12 cellular contexts compared by ENCODE assay signal in genomic region chr3:111801697-111802655, GRCh38. TPM values are rescaled to one million over a fixed set of nuclear protein-coding genes. Genes with fewer than 3 reads are reported as not detected.
DNase-seq lines count a peak whose midpoint lies in the region; ATAC-seq and TF ChIP-seq lines count a peak whose summit lies in the region.
"Had no signal": no experiment of that assay in that cellular context is flagged by ENCODE, and none has a peak within 500 bp of the region (broad histone marks: within the 10 kb centered on the region; RNA-seq: fewer than 3 reads in every experiment).

No MANE protein-coding gene starts in this region.

- peaks cover 0 to 42% (median 22%) of the 10 kb centered on the region in 12 donors for H3K4me1 ChIP-seq in heart left ventricle

- CTCF ChIA-PET in activated CD8-positive, alpha-beta T cell treated with anti-CD3 and anti-CD28 coated beads, Interleukin-2, amount 10 ng/mL, durations not matched to agents 7 days and 5 days (lab: Charles Lee) = no interaction called here

- no peak overlapping the region for H3K4me3 Mint-ChIP-seq in activated CD8-positive, alpha-beta T cell treated with anti-CD3 and anti-CD28 coated beads, Interleukin-2, amount 10 ng/mL, durations not matched to agents 7 days and 5 days

- DNase-seq in EH (ENCODE audit: low read depth) (peak; percentile 95), amniotic epithelial cell (ENCODE audit: low read depth) (peak; percentile 98), heart left ventricle (no peak), sciatic nerve (ENCODE audit: low spot score) (no peak)
- no peak for DNase-seq in activated CD8-positive, alpha-beta T cell treated with anti-CD3 and anti-CD28 coated beads, Interleukin-2, amount 10 ng/mL, durations not matched to agents 7 days and 5 days
- DNase-seq in activated effector memory CD4-positive, alpha-beta T cell treated with Interleukin-2 at 50 U/mL for 16 hours = no peak
- no peak for DNase-seq in stimulated activated CD4-positive, alpha-beta T cell treated with anti-CD3 and anti-CD28 coated beads, Interleukin-4, amount 100 ng/mL, for 4 hours
- no peak for DNase-seq in activated naive CD4-positive, alpha-beta T cell treated with anti-CD3 and anti-CD28 coated beads, Interleukin-2, amount 50 U/mL, for 16 hours
- DNase-seq: DMS53, NCI-H526 treated with DMSO at 0.1 percent for 48 hours, posterior cingulate gyrus had no signal

- ATAC-seq in heart left ventricle (peak; percentile 65 to 87 (median 79)), sciatic nerve (peak; percentile 85)
- ATAC-seq in activated CD8-positive, alpha-beta T cell treated with anti-CD3 and anti-CD28 coated beads, Interleukin-2, amount 10 ng/mL, durations not matched to agents 7 days and 5 days = no peak

- H3K4me3 ChIP-seq in heart left ventricle = no peak overlapping the region

- H3K27ac Mint-ChIP-seq in activated CD8-positive, alpha-beta T cell treated with anti-CD3 and anti-CD28 coated beads, Interleukin-2, amount 10 ng/mL, durations not matched to agents 7 days and 5 days = no peak overlapping the region

- H3K36me3 Mint-ChIP-seq in activated CD8-positive, alpha-beta T cell treated with anti-CD3 and anti-CD28 coated beads, Interleukin-2, amount 10 ng/mL, durations not matched to agents 7 days and 5 days (ENCODE audit: low read depth) = no peaks in the 10 kb centered on the region

- no peak for TF ChIP-seq CTCF in heart left ventricle (IDR thresholded peaks at IDR 0.05)

- POLR2A ChIA-PET in activated CD8-positive, alpha-beta T cell treated with anti-CD3 and anti-CD28 coated beads, Interleukin-2, amount 10 ng/mL, durations not matched to agents 7 days and 5 days (lab: Charles Lee) = no interaction called here

- TF ChIP-seq POLR2A in heart left ventricle (IDR thresholded peaks at IDR 0.05) = no peak

- H3K36me3 ChIP-seq in heart left ventricle = no peaks in the 10 kb centered on the region

- no peaks in the 10 kb centered on the region for H3K27me3 ChIP-seq in heart left ventricle

- intact Hi-C loops in heart left ventricle (cut with DNase I) (loop anchor here in 1 of 10 donors (5.0 kb wide), 1 partner anchor 65 kb away; no protein-coding TSS in a partner anchor), sciatic nerve (cut with DNase I) (loop anchor here (10.0 kb wide), 1 partner anchor 237 kb away; no protein-coding TSS in a partner anchor)

- no peaks in the 10 kb centered on the region for H3K4me1 Mint-ChIP-seq in activated CD8-positive, alpha-beta T cell treated with anti-CD3 and anti-CD28 coated beads, Interleukin-2, amount 10 ng/mL, durations not matched to agents 7 days and 5 days (ENCODE audit: low read depth)

- 4 to 12% (median 8%) methylated on average over 1 of the region's 1 CpG for WGBS in heart left ventricle, 4 donors

- H3K27me3 Mint-ChIP-seq in activated CD8-positive, alpha-beta T cell treated with anti-CD3 and anti-CD28 coated beads, Interleukin-2, amount 10 ng/mL, durations not matched to agents 7 days and 5 days (ENCODE audit: low read depth) = peaks cover 4% of the 10 kb centered on the region

- peak overlapping the region in 11 of 12 donors; percentile 35 to 81 (median 69) for H3K27ac ChIP-seq in heart left ventricle
- H3K27ac ChIP-seq: HL-60 had no signal

- H3K9me3 Mint-ChIP-seq in activated CD8-positive, alpha-beta T cell treated with anti-CD3 and anti-CD28 coated beads, Interleukin-2, amount 10 ng/mL, durations not matched to agents 7 days and 5 days (ENCODE audit: insufficient read depth) = no peaks in the 10 kb centered on the region

- H3K9me3 ChIP-seq in heart left ventricle = no peaks in the 10 kb centered on the region

RNA-seq across cellular contexts. Expression of gene PHLDB2, which starts 57.1 kb away (rescaled TPM):
- total RNA-seq in heart left ventricle (100 to 1,000 TPM in 8 of 9 donors, 10 to 100 TPM in 1; 85.1 to 280 (median 121) TPM), sciatic nerve (150 TPM)
- polyA plus RNA-seq in heart left ventricle = 10 to 100 TPM; 59.0 to 87.2 TPM
- total RNA-seq in activated CD8-positive, alpha-beta T cell treated with anti-CD3 and anti-CD28 coated beads, Interleukin-2, amount 10 ng/mL, durations not matched to agents 7 days and 5 days = 1 to 10 TPM; 2.5 to 4.1 TPM

Comparison
In these comparisons a context has a peak if more than half of its experiments do, and no peak if none do; other contexts are left out.
1. DNase-seq: peak in EH (single experiment) and amniotic epithelial cell (single experiment); none in heart left ventricle (0 of 5), sciatic nerve (single experiment), activated CD8-positive, alpha-beta T cell treated with anti-CD3 and anti-CD28 coated beads, Interleukin-2, amount 10 ng/mL, durations not matched to agents 7 days and 5 days (single experiment), activated effector memory CD4-positive, alpha-beta T cell treated with Interleukin-2 at 50 U/mL for 16 hours (single experiment), stimulated activated CD4-positive, alpha-beta T cell treated with anti-CD3 and anti-CD28 coated beads, Interleukin-4, amount 100 ng/mL, for 4 hours (0 of 2) and activated naive CD4-positive, alpha-beta T cell treated with anti-CD3 and anti-CD28 coated beads, Interleukin-2, amount 50 U/mL, for 16 hours (single experiment).
2. RNA of gene PHLDB2, which starts 57.1 kb away (total RNA-seq): 150 TPM in sciatic nerve (single experiment) and 85.1 to 280 TPM in heart left ventricle; 2.5 to 4.1 TPM in activated CD8-positive, alpha-beta T cell treated with anti-CD3 and anti-CD28 coated beads, Interleukin-2, amount 10 ng/mL, durations not matched to agents 7 days and 5 days; every median in the first group is over 10 times any median in the second.